21 cellular contexts compared by ENCODE assay signal in the genomic region with DNA sequence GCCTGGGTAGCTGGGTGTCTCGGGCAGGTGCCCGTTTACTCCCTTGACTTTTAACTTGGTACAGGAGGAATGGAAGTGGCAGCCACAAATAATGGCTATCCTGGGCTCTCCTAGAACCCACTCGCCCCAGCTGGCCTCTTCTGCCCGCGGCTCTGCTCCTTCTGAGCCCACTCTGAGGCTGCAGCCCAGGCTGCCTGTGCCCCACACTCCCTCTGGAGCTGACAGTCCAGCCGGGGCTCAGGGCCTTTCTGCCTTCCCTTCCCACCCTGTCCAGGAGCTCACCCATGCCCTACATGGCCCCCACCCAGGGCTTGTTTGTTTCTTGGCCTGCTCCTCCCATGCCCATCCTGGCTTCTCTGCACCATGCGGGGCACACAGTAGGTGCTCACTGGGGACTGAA.
"Had no signal": no experiment of that assay in that cellular context is flagged by ENCODE, and none has a peak within 500 bp of the region (broad histone marks: within the 10 kb centered on the region; RNA-seq: fewer than 3 reads in every experiment).

No MANE protein-coding gene starts in this region.

- DNase-seq: heart left ventricle; hypothalamus; kidney glomerular epithelial cell; left cardiac atrium; left ventricle myocardium superior; midbrain; mucosa of descending colon; naive thymus-derived CD4-positive, alpha-beta T cell; nucleus accumbens; retina; stimulated activated CD4-positive, alpha-beta T cell treated with anti-CD3 and anti-CD28 coated beads, Interleukin-4, amount 100 ng/mL, for 24 hours; stimulated activated naive CD4-positive, alpha-beta T cell; substantia nigra; upper lobe of left lung had no signal

- H3K36me3 Mint-ChIP-seq: natural killer cell treated with Interleukin-12 subunit alpha and Interleukin-12 subunit beta and Interleukin-15 and Interleukin-18, amount 100 ng/mL, for 72 hours had no signal

- H3K9me3 Mint-ChIP-seq: memory B cell; naive thymus-derived CD4-positive, alpha-beta T cell; natural killer cell treated with Interleukin-12 subunit alpha and Interleukin-12 subunit beta and Interleukin-15 and Interleukin-18, amount 100 ng/mL, for 72 hours; stimulated activated effector memory CD8-positive, alpha-beta T cell treated with anti-CD3 and anti-CD28 coated beads, Interleukin-12 subunit alpha, Interleukin-12 subunit beta, amount 100 ng/mL, for 72 hours; stimulated activated naive CD8-positive, alpha-beta T cell treated with anti-CD3 and anti-CD28 coated beads, Interleukin-15, Interleukin-2, amounts not matched to agents 100 ng/mL and 50 ng/mL, for 24 hours had no signal

- H3K27me3 Mint-ChIP-seq: memory B cell; naive thymus-derived CD4-positive, alpha-beta T cell; natural killer cell treated with Interleukin-12 subunit alpha and Interleukin-12 subunit beta and Interleukin-15 and Interleukin-18, amount 100 ng/mL, for 72 hours; stimulated activated naive CD8-positive, alpha-beta T cell treated with anti-CD3 and anti-CD28 coated beads, Interleukin-15, Interleukin-2, amounts not matched to agents 100 ng/mL and 50 ng/mL, for 24 hours had no signal

- H3K27ac Mint-ChIP-seq: memory B cell; naive thymus-derived CD4-positive, alpha-beta T cell; natural killer cell treated with Interleukin-12 subunit alpha and Interleukin-12 subunit beta and Interleukin-15 and Interleukin-18, amount 100 ng/mL, for 72 hours; stimulated activated effector memory CD8-positive, alpha-beta T cell treated with anti-CD3 and anti-CD28 coated beads, Interleukin-12 subunit alpha, Interleukin-12 subunit beta, amount 100 ng/mL, for 72 hours; stimulated activated naive CD8-positive, alpha-beta T cell treated with anti-CD3 and anti-CD28 coated beads, Interleukin-15, Interleukin-2, amounts not matched to agents 100 ng/mL and 50 ng/mL, for 24 hours had no signal

- H3K4me3 Mint-ChIP-seq: memory B cell; naive thymus-derived CD4-positive, alpha-beta T cell; natural killer cell treated with Interleukin-12 subunit alpha and Interleukin-12 subunit beta and Interleukin-15 and Interleukin-18, amount 100 ng/mL, for 72 hours; stimulated activated effector memory CD8-positive, alpha-beta T cell treated with anti-CD3 and anti-CD28 coated beads, Interleukin-12 subunit alpha, Interleukin-12 subunit beta, amount 100 ng/mL, for 72 hours; stimulated activated naive CD8-positive, alpha-beta T cell treated with anti-CD3 and anti-CD28 coated beads, Interleukin-15, Interleukin-2, amounts not matched to agents 100 ng/mL and 50 ng/mL, for 24 hours had no signal

- H3K4me1 Mint-ChIP-seq: memory B cell; stimulated activated effector memory CD8-positive, alpha-beta T cell treated with anti-CD3 and anti-CD28 coated beads, Interleukin-12 subunit alpha, Interleukin-12 subunit beta, amount 100 ng/mL, for 72 hours had no signal

- ATAC-seq: heart left ventricle; left lobe of liver; left ventricle myocardium superior; mucosa of descending colon; naive thymus-derived CD4-positive, alpha-beta T cell; natural killer cell treated with Interleukin-12 subunit alpha and Interleukin-12 subunit beta and Interleukin-15 and Interleukin-18, amount 100 ng/mL, for 72 hours; pancreas; sciatic nerve; stimulated activated effector memory CD8-positive, alpha-beta T cell treated with anti-CD3 and anti-CD28 coated beads, Interleukin-12 subunit alpha, Interleukin-12 subunit beta, amount 100 ng/mL, for 72 hours had no signal
